In genomic region chr6:115091461-115091860, GRCh38 we compare ENCODE assay signal across 20 cellular contexts.
"Had no signal": no experiment of that assay in that cellular context is flagged by ENCODE, and none has a peak within 500 bp of the region (broad histone marks: within the 10 kb centered on the region; RNA-seq: fewer than 3 reads in every experiment).

No MANE protein-coding gene starts in this region.

- H3K79me2 ChIP-seq: hepatocyte had no signal

- H3K4me2 ChIP-seq: hepatocyte had no signal

- H3K36me3 ChIP-seq: breast epithelium, esophagus squamous epithelium, ovary, right lobe of liver had no signal

- H3K27me3 ChIP-seq: breast epithelium, esophagus squamous epithelium, hepatocyte, ovary, right lobe of liver, testis had no signal

- DNase-seq: activated CD4-positive, alpha-beta T cell treated with anti-CD3 and anti-CD28 coated beads, Interleukin-2, amount 10 ng/mL, durations not matched to agents 24 days and 14 days; activated CD8-positive, alpha-beta T cell treated with anti-CD3 and anti-CD28 coated beads for 36 hours; activated naive CD4-positive, alpha-beta T cell treated with Interleukin-2 at 50 U/mL for 16 hours; activated naive CD8-positive, alpha-beta T cell treated with anti-CD3 and anti-CD28 coated beads, Interleukin-2, amount 10 ng/mL, durations not matched to agents 7 days and 5 days; activated T-cell treated with anti-CD3 and anti-CD28 coated beads, Interleukin-2, amount 50 U/mL, for 1 hour; anterior cingulate cortex; cerebellar nuclear complex; effector CD8-positive, alpha-beta T cell; esophagus squamous epithelium; left cardiac atrium; ovary; right lobe of liver; stimulated activated CD4-positive, alpha-beta T cell treated with anti-CD3 and anti-CD28 coated beads, Interleukin-4, amount 100 ng/mL, for 24 hours; T-helper 1 cell; T-helper 9 cell; testis had no signal

- H3K27ac ChIP-seq: breast epithelium, esophagus squamous epithelium, hepatocyte, ovary, right lobe of liver, testis had no signal

- H3K4me3 ChIP-seq: breast epithelium, esophagus squamous epithelium, hepatocyte, ovary, right lobe of liver, testis had no signal

- H3K4me1 ChIP-seq: breast epithelium, esophagus squamous epithelium, right lobe of liver, testis had no signal

- ATAC-seq: activated CD8-positive, alpha-beta T cell treated with anti-CD3 and anti-CD28 coated beads for 36 hours; activated T-helper 17 cell treated with anti-CD3 and anti-CD28 coated beads, Interleukin-2, amount 50 U/mL, for 72 hours; right lobe of liver; stimulated activated memory B cell treated with anti-CD40 and anti-IgM and Interleukin-4, amounts not matched to agents 10 μg/mL and 1 μg/mL and 100 μg/mL, for 72 hours had no signal

- H3K9me3 ChIP-seq: breast epithelium, esophagus squamous epithelium, ovary, right lobe of liver, testis had no signal
